ENCODE assay signal across 1 cellular context in genomic region chr6:87645080-87645479, GRCh38.
TF ChIP-seq lines count a peak whose summit lies in the region.

No MANE protein-coding gene starts in this region.

TF ChIP-seq in GM12878, 131 proteins besides CTCF, POLR2A, EP300 and RAD21:
- TF ChIP-seq PAX5 (IDR thresholded peaks at IDR 0.05; ENCODE audit: borderline replicate concordance, low read depth, low read length) (no peak), RBBP5 (conservative IDR thresholded peaks at IDR 0.05) (no peak), RELB (IDR thresholded peaks at IDR 0.05; ENCODE audit: low read depth) (no peak), GABPA (IDR thresholded peaks at IDR 0.05; ENCODE audit: low read depth) (no peak), NR2C1 (IDR thresholded peaks at IDR 0.05) (no peak), PAX8 (IDR thresholded peaks at IDR 0.05) (no peak), BMI1 (IDR thresholded peaks at IDR 0.05; ENCODE audit: borderline replicate concordance) (no peak), ZNF274 (IDR thresholded peaks at IDR 0.05; ENCODE audit: insufficient read depth, insufficient read length) (no peak), E2F8 (IDR thresholded peaks at IDR 0.05; ENCODE audit: low read depth, partially characterized antibody) (no peak), RB1 (IDR thresholded peaks at IDR 0.05; ENCODE audit: borderline replicate concordance) (no peak), NFIC (IDR thresholded peaks at IDR 0.05; ENCODE audit: low read depth, low read length) (no peak), TBL1XR1 (IDR thresholded peaks at IDR 0.05; ENCODE audit: low read depth, low read length) (no peak), YBX1 (IDR thresholded peaks at IDR 0.05) (no peak), SKIL (IDR thresholded peaks at IDR 0.05; ENCODE audit: low read depth, poor library complexity, severe bottlenecking) (no peak), EZH2 (IDR thresholded peaks at IDR 0.05; ENCODE audit: borderline replicate concordance, control insufficient read depth, low read depth, low read length) (no peak), ZBTB4 (CRISPR knock-in tag; IDR thresholded peaks at IDR 0.05) (no peak), ZBED1 (IDR thresholded peaks at IDR 0.05; ENCODE audit: borderline replicate concordance) (no peak), IRF5 (IDR thresholded peaks at IDR 0.05; ENCODE audit: borderline replicate concordance) (no peak)
